16 cellular contexts compared by ENCODE assay signal in the genomic region with DNA sequence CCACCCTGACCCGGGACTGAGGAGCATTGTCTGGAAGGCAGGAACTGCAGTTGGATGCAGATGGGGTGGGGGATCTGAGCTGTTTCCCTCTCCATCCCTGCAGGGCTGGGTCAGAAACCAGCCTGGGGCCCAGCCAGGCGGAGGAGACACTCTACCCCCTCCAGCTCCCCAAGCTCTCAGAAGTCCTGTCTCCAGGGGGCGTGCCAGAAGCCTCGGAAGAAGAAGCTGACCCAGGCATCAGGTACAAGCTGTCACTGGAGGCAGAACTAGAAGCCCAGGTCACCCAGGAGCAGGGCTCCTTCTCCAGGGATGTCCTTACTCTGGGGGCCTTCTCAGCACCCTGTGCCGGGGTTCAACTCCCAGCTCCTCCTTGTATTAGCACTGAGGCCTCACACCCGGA. TPM values are rescaled to one million over a fixed set of nuclear protein-coding genes. Genes with fewer than 3 reads are reported as not detected.
DNase-seq lines count a peak whose midpoint lies in the region; ATAC-seq and TF ChIP-seq lines count a peak whose summit lies in the region.
"Had no signal": no experiment of that assay in that cellular context is flagged by ENCODE, and none has a peak within 500 bp of the region (broad histone marks: within the 10 kb centered on the region; RNA-seq: fewer than 3 reads in every experiment).

No MANE protein-coding gene starts in this region.

- no peak overlapping the region for H3K4me2 ChIP-seq in DOHH2 (ENCODE audit: low read length)

- H3K27ac ChIP-seq in DOHH2 (ENCODE audit: low read depth, low read length) (no peak overlapping the region), RWPE2 (ENCODE audit: poor library complexity, severe bottlenecking) (peak overlapping the region; percentile 73), Peyer's patch (no peak overlapping the region)
- H3K27ac ChIP-seq: parathyroid adenoma had no signal

- no peak for ATAC-seq in RWPE2 (ENCODE audit: low read depth)
- ATAC-seq: activated CD8-positive, alpha-beta T cell treated with anti-CD3 and anti-CD28 coated beads, Interleukin-2, amount 10 ng/mL, durations not matched to agents 7 days and 5 days had no signal

- TF ChIP-seq POLR2A in Peyer's patch (IDR thresholded peaks at IDR 0.05) = no peak

- no peak overlapping the region for H3K27ac Mint-ChIP-seq in endothelial cell (ENCODE audit: unreplicated experiment)
- H3K27ac Mint-ChIP-seq: activated CD8-positive, alpha-beta T cell treated with anti-CD3 and anti-CD28 coated beads, Interleukin-2, amount 10 ng/mL, durations not matched to agents 7 days and 5 days; activated T-helper 1 cell treated with anti-CD3 and anti-CD28 coated beads, Interleukin-12 subunit alpha, Interleukin-12 subunit beta, Interleukin-2, Interleukin-4 antibody, amounts not matched to agents 30 ng/mL and 10 ng/mL and 1 ng/mL, durations not matched to agents 14 hours and 24 hours and 36 hours had no signal

- H3F3A ChIP-seq in DOHH2 (ENCODE audit: control insufficient read depth, insufficient read depth) = no peaks in the 10 kb centered on the region

- no peaks in the 10 kb centered on the region; the same call in 1 of the 2 replicates for H3K27me3 ChIP-seq in DOHH2 (ENCODE audit: control insufficient read depth, low read length)
- H3K27me3 ChIP-seq in H7 (ENCODE audit: control insufficient read depth, insufficient read depth, low read length) = no peaks in the 10 kb centered on the region; the same call in 1 of the 2 replicates
- no peaks in the 10 kb centered on the region for H3K27me3 ChIP-seq in RWPE2 (ENCODE audit: insufficient read depth, poor library complexity, severe bottlenecking)
- no peaks in the 10 kb centered on the region for H3K27me3 ChIP-seq in Peyer's patch

- peak; percentile 90 for DNase-seq in H7
- DNase-seq in RWPE2 (ENCODE audit: low spot score) = no peak
- DNase-seq in iPS-NIHi7 (ENCODE audit: extremely low spot score) = peak; percentile 83
- DNase-seq in Peyer's patch = no peak
- DNase-seq in endothelial cell (ENCODE audit: low spot score) = no peak
- no peak for DNase-seq in NCI-H2227 (lab: John Stamatoyannopoulos, UW; ENCODE audit: unreplicated experiment)
- no peak for DNase-seq in stimulated activated CD4-positive, alpha-beta T cell treated with anti-CD3 and anti-CD28 coated beads, Interleukin-4, amount 100 ng/mL, for 1 hour
- DNase-seq: activated CD8-positive, alpha-beta T cell treated with anti-CD3 and anti-CD28 coated beads, Interleukin-2, amount 10 ng/mL, durations not matched to agents 7 days and 5 days; NCI-H524 had no signal

- H3K4me1 Mint-ChIP-seq in endothelial cell (ENCODE audit: unreplicated experiment) = no peaks in the 10 kb centered on the region

- no peaks in the 10 kb centered on the region for H3K9me2 ChIP-seq in DOHH2 (replicated peaks; ENCODE audit: control insufficient read depth, low read length)

- H3K36me3 ChIP-seq in DOHH2 (ENCODE audit: control insufficient read depth, low read length) (no peaks in the 10 kb centered on the region), H7 (replicated peaks; ENCODE audit: control insufficient read depth, insufficient read depth, low read length) (no peaks in the 10 kb centered on the region), RWPE2 (ENCODE audit: low read depth) (no peaks in the 10 kb centered on the region), Peyer's patch (no peaks in the 10 kb centered on the region)

- no peaks in the 10 kb centered on the region for H3K79me2 ChIP-seq in DOHH2 (ENCODE audit: control insufficient read depth, low read length)
- H3K79me2 ChIP-seq: parathyroid adenoma had no signal

- H3K9me3 ChIP-seq in DOHH2 (ENCODE audit: control insufficient read depth, insufficient read depth, low read length) (no peaks in the 10 kb centered on the region), RWPE2 (ENCODE audit: severe bottlenecking) (no peaks in the 10 kb centered on the region), Peyer's patch (no peaks in the 10 kb centered on the region)

- H3K36me3 Mint-ChIP-seq in endothelial cell (ENCODE audit: low read depth, unreplicated experiment) = peaks cover 3% of the 10 kb centered on the region

- H3K9me3 Mint-ChIP-seq in endothelial cell (ENCODE audit: unreplicated experiment) = no peaks in the 10 kb centered on the region
- H3K9me3 Mint-ChIP-seq: activated T-helper 1 cell treated with anti-CD3 and anti-CD28 coated beads, Interleukin-12 subunit alpha, Interleukin-12 subunit beta, Interleukin-2, Interleukin-4 antibody, amounts not matched to agents 30 ng/mL and 10 ng/mL and 1 ng/mL, durations not matched to agents 14 hours and 24 hours and 36 hours had no signal

- H3K4me3 Mint-ChIP-seq in endothelial cell (ENCODE audit: unreplicated experiment) = no peak overlapping the region
- H3K4me3 Mint-ChIP-seq: activated CD8-positive, alpha-beta T cell treated with anti-CD3 and anti-CD28 coated beads, Interleukin-2, amount 10 ng/mL, durations not matched to agents 7 days and 5 days; activated T-helper 1 cell treated with anti-CD3 and anti-CD28 coated beads, Interleukin-12 subunit alpha, Interleukin-12 subunit beta, Interleukin-2, Interleukin-4 antibody, amounts not matched to agents 30 ng/mL and 10 ng/mL and 1 ng/mL, durations not matched to agents 14 hours and 24 hours and 36 hours had no signal

- H3K4me1 ChIP-seq in DOHH2 (ENCODE audit: control insufficient read depth, low read length) (no peaks in the 10 kb centered on the region), RWPE2 (ENCODE audit: insufficient read depth, poor library complexity, severe bottlenecking) (peaks cover 11% of the 10 kb centered on the region), Peyer's patch (no peaks in the 10 kb centered on the region)
- H3K4me1 ChIP-seq: parathyroid adenoma had no signal

- TF ChIP-seq CTCF in DOHH2 (IDR thresholded peaks at IDR 0.05; ENCODE audit: low read depth, low read length, poor library complexity, severe bottlenecking) (peak; percentile 19), RWPE2 (IDR thresholded peaks at IDR 0.05; ENCODE audit: poor library complexity, severe bottlenecking) (no peak), Peyer's patch (IDR thresholded peaks at IDR 0.05) (no peak), endothelial cell (IDR thresholded peaks at IDR 0.05; ENCODE audit: unreplicated experiment) (no peak)

- no peaks in the 10 kb centered on the region for H4K20me1 ChIP-seq in DOHH2 (ENCODE audit: control insufficient read depth, insufficient read depth, low read depth, low read length)

- peaks cover 9% of the 10 kb centered on the region for H3K27me3 Mint-ChIP-seq in endothelial cell (ENCODE audit: unreplicated experiment)

- H3K4me3 ChIP-seq in DOHH2 (ENCODE audit: low read length) (no peak overlapping the region), H7 (ENCODE audit: insufficient read depth, low read depth, low read length) (no peak overlapping the region), RWPE2 (ENCODE audit: severe bottlenecking) (no peak overlapping the region), Peyer's patch (no peak overlapping the region)

RNA-seq across cellular contexts. Expression of gene SIX5, which starts 15.5 kb away (rescaled TPM):
- total RNA-seq in H7 (2014; rRNA removed; shearing (Covaris generic)) = 18.7 and 22.0 TPM in 2 replicates
- total RNA-seq in Peyer's patch (10 to 100 TPM in 1 of 4 donors, 1 to 10 TPM in 3; 3.3 to 11.5 (median 6.2) TPM), endothelial cell (ENCODE audit: unreplicated experiment) (21.9 TPM)

RNA-seq across cellular contexts. Expression of gene MEIOSIN, which starts 20.3 kb away (rescaled TPM):
- total RNA-seq in H7 (2014; rRNA removed; shearing (Covaris generic)) = not detected in 2 replicates
- not detected for total RNA-seq in Peyer's patch
- not detected for total RNA-seq in endothelial cell (ENCODE audit: unreplicated experiment)
- total RNA-seq: activated CD8-positive, alpha-beta T cell treated with anti-CD3 and anti-CD28 coated beads, Interleukin-2, amount 10 ng/mL, durations not matched to agents 7 days and 5 days; activated T-helper 1 cell treated with anti-CD3 and anti-CD28 coated beads, Interleukin-12 subunit alpha, Interleukin-12 subunit beta, Interleukin-2, Interleukin-4 antibody, amounts not matched to agents 30 ng/mL and 10 ng/mL and 1 ng/mL, durations not matched to agents 14 hours and 24 hours and 36 hours; dermis microvascular lymphatic vessel endothelial cell; glomerular endothelial cell; lower leg skin; T-helper 2 cell treated with Interferon-gamma antibody and Interleukin-4, amounts not matched to agents 100 ng/mL and 5 ng/mL, for 36 hours had no signal

RNA-seq across cellular contexts. Expression of gene FBXO46, which starts 22.9 kb away (rescaled TPM):
- total RNA-seq in H7 (2014; rRNA removed; shearing (Covaris generic)) = 26.3 and 30.0 TPM in 2 replicates
- 10 to 100 TPM in 3 of 4 donors, 1 to 10 TPM in 1; 8.3 to 25.2 (median 19.7) TPM for total RNA-seq in Peyer's patch
- 29.9 TPM for total RNA-seq in endothelial cell (ENCODE audit: unreplicated experiment)

RNA-seq across cellular contexts. Expression of gene DMPK, which starts 28.7 kb away (rescaled TPM):
- total RNA-seq in H7 (2014; rRNA removed; shearing (Covaris generic)) = 6.4 and 18.8 TPM in 2 replicates
- 10 to 100 TPM; 10.5 to 63.5 (median 43.5) TPM for total RNA-seq in Peyer's patch
- 80.3 TPM for total RNA-seq in endothelial cell (ENCODE audit: unreplicated experiment)

RNA-seq across cellular contexts. Expression of gene DMWD, which starts 39.1 kb away (rescaled TPM):
- total RNA-seq in H7 (2014; rRNA removed; shearing (Covaris generic)) = 35.9 and 47.1 TPM in 2 replicates
- total RNA-seq in Peyer's patch (10 to 100 TPM; 20.8 to 63.8 (median 35.4) TPM), endothelial cell (ENCODE audit: unreplicated experiment) (95.3 TPM)

Comparison
In these comparisons a context has a peak if more than half of its experiments do, and no peak if none do; other contexts are left out.
1. DNase-seq: peak in H7 (single experiment) and iPS-NIHi7 (single experiment); none in RWPE2 (single experiment), Peyer's patch (0 of 3), endothelial cell (single experiment), NCI-H2227 (single experiment) and stimulated activated CD4-positive, alpha-beta T cell treated with anti-CD3 and anti-CD28 coated beads, Interleukin-4, amount 100 ng/mL, for 1 hour (single experiment).